29 cellular contexts compared by ENCODE assay signal in genomic region chrY:19321701-19322100, GRCh38.
"Had no signal": no experiment of that assay in that cellular context is flagged by ENCODE, and none has a peak within 500 bp of the region (broad histone marks: within the 10 kb centered on the region; RNA-seq: fewer than 3 reads in every experiment).

No MANE protein-coding gene starts in this region.

- H3K27ac ChIP-seq: cardiac muscle cell, coronary artery, dorsolateral prefrontal cortex, heart left ventricle, WERI-Rb-1 had no signal

- H3K27me3 ChIP-seq: cardiac muscle cell, dorsolateral prefrontal cortex, esophagus squamous epithelium, heart left ventricle had no signal

- H3K36me3 ChIP-seq: cardiac muscle cell, esophagus squamous epithelium, heart left ventricle, WERI-Rb-1 had no signal

- ATAC-seq: activated CD4-positive, CD25-positive, alpha-beta regulatory T cell treated with anti-CD3 and anti-CD28 coated beads, Interleukin-2, amount 50 U/mL, for 24 hours; activated CD8-positive, alpha-beta T cell treated with anti-CD3 and anti-CD28 coated beads for 36 hours; activated T-cell treated with anti-CD3 and anti-CD28 coated beads, Interleukin-2, amount 50 U/mL, for 4 hours; activated T-helper 17 cell treated with anti-CD3 and anti-CD28 coated beads, Interleukin-2, amount 50 U/mL, for 72 hours; heart left ventricle; T-helper 17 cell had no signal

- DNase-seq: activated B cell treated with CpG ODN at 0.5 μM for 24 hours; activated CD4-positive, alpha-beta T cell treated with anti-CD3 and anti-CD28 coated beads for 48 hours; activated CD4-positive, alpha-beta T cell treated with anti-CD3 and anti-CD28 coated beads, Interleukin-2, amount 50 U/mL, for 1 hour; activated CD4-positive, alpha-beta T cell treated with anti-CD3 and anti-CD28 coated beads, Interleukin-2, amount 50 U/mL, for 48 hours; activated CD8-positive, alpha-beta memory T cell treated with anti-CD3 and anti-CD28 coated beads for 24 hours; activated CD8-positive, alpha-beta T cell treated with anti-CD3 and anti-CD28 coated beads for 36 hours; activated effector memory CD4-positive, alpha-beta T cell treated with Interleukin-2 at 50 U/mL for 16 hours; activated gamma-delta T cell treated with Interleukin-2 at 50 U/mL for 16 hours; activated naive CD4-positive, alpha-beta T cell treated with anti-CD3 and anti-CD28 coated beads, Interleukin-2, amount 50 U/mL, for 16 hours; activated naive CD4-positive, alpha-beta T cell treated with Interleukin-2 at 50 U/mL for 16 hours; activated T-cell treated with anti-CD3 and anti-CD28 coated beads, Interleukin-2, amount 50 U/mL, for 4 hours; amniotic stem cell; anterior cingulate cortex; central memory CD4-positive, alpha-beta T cell; cerebellar nuclear complex; dorsolateral prefrontal cortex; effector memory CD4-positive, alpha-beta T cell; endodermal cell; esophagus squamous epithelium; glutamatergic neuron; heart left ventricle; T-helper 1 cell; T-helper 17 cell; T1000; WERI-Rb-1 had no signal

- H3K4me1 ChIP-seq: heart left ventricle had no signal

- H3K4me3 ChIP-seq: cardiac muscle cell, coronary artery, dorsolateral prefrontal cortex, esophagus squamous epithelium, heart left ventricle had no signal
